Comparison of ENCODE assay signal across 21 cellular contexts in the genomic region with DNA sequence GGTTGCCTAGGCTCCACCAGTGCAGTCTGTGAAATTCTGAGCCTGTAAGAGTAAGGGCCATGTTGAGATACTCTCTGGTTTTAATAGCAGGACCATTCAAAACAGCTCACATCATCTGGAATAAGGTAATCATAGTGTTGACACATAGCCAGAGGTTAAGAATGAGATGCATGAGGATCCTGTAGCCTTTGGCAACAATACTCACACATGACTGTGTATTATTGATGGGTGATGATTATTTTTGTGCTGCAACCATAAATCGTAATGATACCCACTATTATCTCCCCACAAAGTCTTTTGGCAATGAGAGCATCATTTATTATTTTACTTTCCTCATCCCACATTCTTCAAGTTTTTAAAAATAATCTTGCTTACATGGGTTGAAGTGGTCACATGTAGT. TPM values are rescaled to one million over a fixed set of nuclear protein-coding genes. Genes with fewer than 3 reads are reported as not detected.
DNase-seq lines count a peak whose midpoint lies in the region; ATAC-seq, FAIRE-seq and TF ChIP-seq lines count a peak whose summit lies in the region.
"Had no signal": no experiment of that assay in that cellular context is flagged by ENCODE, and none has a peak within 500 bp of the region (broad histone marks: within the 10 kb centered on the region; RNA-seq: fewer than 3 reads in every experiment).

No MANE protein-coding gene starts in this region.

- peaks cover 3% of the 10 kb centered on the region for H4K20me1 ChIP-seq in osteoblast (ENCODE audit: insufficient read depth, low read length)

- intact Hi-C loops in sciatic nerve (cut with DNase I) = no loop called here

- peaks cover 27% of the 10 kb centered on the region for H3K79me2 ChIP-seq in osteoblast (ENCODE audit: insufficient read depth, low read length)

- FAIRE-seq in HTR-8/SVneo (lab: Jason Lieb, UNC) = peak; percentile 67

- no peak overlapping the region for H2AFZ ChIP-seq in osteoblast (ENCODE audit: low read length)

- H3K9me3 ChIP-seq in osteoblast (ENCODE audit: low read depth, low read length) = no peaks in the 10 kb centered on the region

- no peak overlapping the region for H3K4me2 ChIP-seq in osteoblast (ENCODE audit: insufficient read depth, low read length)

- H3K27ac ChIP-seq in osteoblast (ENCODE audit: low read depth, low read length) = no peak overlapping the region
- H3K27ac ChIP-seq: C4-2B had no signal

- no peaks in the 10 kb centered on the region for H3K27me3 ChIP-seq in osteoblast (ENCODE audit: insufficient read depth, low read length)

- TF ChIP-seq CTCF in AG10803 (conservative IDR thresholded peaks at IDR 0.05; ENCODE audit: low read length) (no peak), fibroblast of mammary gland (conservative IDR thresholded peaks at IDR 0.05; ENCODE audit: control insufficient read depth, insufficient read depth, low read depth, low read length) (no peak), osteoblast (IDR thresholded peaks at IDR 0.05; ENCODE audit: extremely low read depth, low read depth, low read length) (no peak)

- peak; percentile 67 for DNase-seq in AG10803 (ENCODE audit: low read depth)
- DNase-seq in HTR-8/SVneo (ENCODE audit: insufficient read length, low spot score) = no peak
- peak; percentile 80 for DNase-seq in fibroblast of mammary gland (ENCODE audit: low read depth)
- DNase-seq in sciatic nerve (ENCODE audit: low spot score) = no peak
- no peak for DNase-seq in osteoblast (ENCODE audit: insufficient read length, low spot score, missing footprints)
- no peak for DNase-seq in NCI-H146 treated with DMSO at 0.1 percent for 48 hours (lab: John Stamatoyannopoulos, UW; ENCODE audit: unreplicated experiment)
- DNase-seq: Calu3; CD8-positive, alpha-beta memory T cell; DMS53; GDM1; H9; HFFc6; KG1; NCI-H1105; NCI-H146; NCI-H2029 treated with DMSO at 0.1 percent for 48 hours; NCI-H226; NCI-H524 treated with DMSO at 0.1 percent for 48 hours had no signal

- no peaks in the 10 kb centered on the region for H3K36me3 ChIP-seq in osteoblast (ENCODE audit: insufficient read depth, low read length)

- H3K4me3 ChIP-seq in AG10803 (ENCODE audit: low read length) (no peak overlapping the region), fibroblast of mammary gland (ENCODE audit: control insufficient read depth, low read depth, low read length) (no peak overlapping the region), osteoblast (ENCODE audit: insufficient read depth, low read length) (no peak overlapping the region)

- ATAC-seq in sciatic nerve (peak; percentile 21), GM18520 (IDR thresholded peaks at IDR 0.05; ENCODE audit: unreplicated experiment) (no peak)
- ATAC-seq: Right ventricle myocardium inferior had no signal

- peaks cover 24% of the 10 kb centered on the region for H3K4me1 ChIP-seq in osteoblast (ENCODE audit: insufficient read depth, low read length)

RNA-seq across cellular contexts. Expression of gene KCNK2, which starts 35.5 kb away (rescaled TPM):
- total RNA-seq in sciatic nerve (18.2 TPM), osteoblast (86.9 and 161 TPM in 2 replicates)
- total RNA-seq: CD8-positive, alpha-beta memory T cell had no signal

Comparison
In these comparisons a context has a peak if more than half of its experiments do, and no peak if none do; other contexts are left out.
1. DNase-seq: peak in AG10803 (single experiment) and fibroblast of mammary gland (single experiment); none in HTR-8/SVneo (single experiment), sciatic nerve (single experiment), osteoblast (single experiment) and NCI-H146 treated with DMSO at 0.1 percent for 48 hours (single experiment).